Comparison of ENCODE assay signal across 6 cellular contexts in the genomic region with DNA sequence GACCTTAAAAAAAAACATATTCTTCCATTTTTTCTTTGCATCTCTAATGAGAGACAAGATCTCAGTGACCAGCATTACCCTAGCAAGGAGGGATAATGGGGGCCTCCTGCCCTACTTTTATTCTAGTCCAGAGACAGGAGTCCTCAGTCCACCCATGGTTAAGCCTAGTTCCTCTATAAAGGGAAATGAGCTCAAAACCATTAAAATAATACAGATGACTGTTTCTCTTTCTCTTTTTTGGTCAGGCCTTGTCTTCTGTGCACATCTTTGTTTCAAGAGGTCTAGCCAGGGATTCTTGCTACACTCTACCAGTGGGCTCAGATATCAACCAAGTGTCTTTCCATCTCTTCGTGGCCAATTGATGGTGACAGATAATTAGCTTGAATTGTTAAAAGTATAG.
"Had no signal": no experiment of that assay in that cellular context is flagged by ENCODE, and none has a peak within 500 bp of the region (broad histone marks: within the 10 kb centered on the region; RNA-seq: fewer than 3 reads in every experiment).

No MANE protein-coding gene starts in this region.

- H3K4me3 Mint-ChIP-seq: GM23338, H9 had no signal

- H3K9me3 Mint-ChIP-seq: GM23338, H9 had no signal

- H3K4me3 ChIP-seq: GM23338, K562 had no signal

- DNase-seq: H9, HCEC 1CT, IMR-90, KG1 had no signal

- H3K27ac Mint-ChIP-seq: GM23338, H9 had no signal

- ATAC-seq: GM23338, K562 had no signal

- H3K4me2 ChIP-seq: GM23338 had no signal

- H2AFZ ChIP-seq: GM23338 had no signal
